14 cellular contexts compared by ENCODE assay signal in genomic region chr6:121830759-121831158, GRCh38.
DNase-seq lines count a peak whose midpoint lies in the region; ATAC-seq and TF ChIP-seq lines count a peak whose summit lies in the region.
"Had no signal": no experiment of that assay in that cellular context is flagged by ENCODE, and none has a peak within 500 bp of the region (broad histone marks: within the 10 kb centered on the region; RNA-seq: fewer than 3 reads in every experiment).

No MANE protein-coding gene starts in this region.

- H3K79me2 ChIP-seq in smooth muscle cell (ENCODE audit: low read depth), result no peaks in the 10 kb centered on the region

- no peak overlapping the region for H3K9ac ChIP-seq in smooth muscle cell (ENCODE audit: low read depth)
- H3K9ac ChIP-seq: BLaER1 had no signal

- H3K4me1 Mint-ChIP-seq in mesothelial cell of epicardium (peaks cover 13% of the 10 kb centered on the region), WTC11 (peaks cover 23% of the 10 kb centered on the region)

- H3K27me3 Mint-ChIP-seq in mesothelial cell of epicardium (ENCODE audit: low read depth) (no peaks in the 10 kb centered on the region), WTC11 (ENCODE audit: low read depth) (no peaks in the 10 kb centered on the region)

- H3K27me3 ChIP-seq in smooth muscle cell (ENCODE audit: low read depth), result no peaks in the 10 kb centered on the region
- H3K27me3 ChIP-seq: BLaER1 had no signal

- no peak overlapping the region for H3K4me3 Mint-ChIP-seq in mesothelial cell of epicardium
- H3K4me3 Mint-ChIP-seq in WTC11, result no peak overlapping the region

- H2AFZ ChIP-seq in smooth muscle cell (ENCODE audit: low read depth), result peak overlapping the region; percentile 3

- no peaks in the 10 kb centered on the region for H3F3A ChIP-seq in smooth muscle cell (ENCODE audit: low read depth)

- WGBS in smooth muscle cell (ENCODE audit: low lambda C conversion rate), result 89% methylated on average over 1 of the region's 1 CpG

- CTCF ChIA-PET in WTC11 (lab: Charles Lee), result interaction anchor here (0.6 to 1.2 kb wide), 2 partner anchors 18 to 430 kb away, joined by 3 to 7 read pairs; no protein-coding TSS in a partner anchor

- TF ChIP-seq CTCF in mesothelial cell of epicardium (IDR thresholded peaks at IDR 0.05; ENCODE audit: unreplicated experiment), result no peak
- no peak for TF ChIP-seq CTCF in smooth muscle cell (IDR thresholded peaks at IDR 0.05; ENCODE audit: borderline replicate concordance, insufficient read depth, poor library complexity, severe bottlenecking)
- no peak for TF ChIP-seq CTCF in WTC11 (IDR thresholded peaks at IDR 0.05)

- POLR2A ChIA-PET in WTC11 (lab: Charles Lee), result no interaction called here

- no peak overlapping the region for H3K4me2 ChIP-seq in smooth muscle cell
- H3K4me2 ChIP-seq: BLaER1 had no signal

- H3K4me3 ChIP-seq in smooth muscle cell, result no peak overlapping the region
- H3K4me3 ChIP-seq: BLaER1 had no signal

- H3K27ac Mint-ChIP-seq in mesothelial cell of epicardium, result peak overlapping the region; percentile 7
- H3K27ac Mint-ChIP-seq in WTC11, result no peak overlapping the region

- no peaks in the 10 kb centered on the region for H3K9me3 ChIP-seq in smooth muscle cell (replicated peaks; ENCODE audit: low read depth)
- H3K9me3 ChIP-seq: BLaER1 had no signal

- no peak overlapping the region for H3K27ac ChIP-seq in smooth muscle cell (ENCODE audit: low read depth)
- H3K27ac ChIP-seq: BLaER1 had no signal

- ATAC-seq in WTC11, result no peak

- peak; percentile 55 for DNase-seq in LHCN-M2 (ENCODE audit: low read depth)
- peak; percentile 63 for DNase-seq in fibroblast of peridontal ligament (ENCODE audit: extremely low read depth)
- no peak for DNase-seq in mesothelial cell of epicardium (ENCODE audit: low spot score in 2 of 2, unreplicated experiment in 2 of 2)
- no peak for DNase-seq in smooth muscle cell (lab: John Stamatoyannopoulos, UW; ENCODE audit: unreplicated experiment)
- DNase-seq in stimulated activated CD4-positive, alpha-beta T cell treated with anti-CD3 and anti-CD28 coated beads, Interleukin-2, amount 100 ng/mL, for 48 hours, result no peak
- DNase-seq in A172 (ENCODE audit: low spot score), result no peak
- DNase-seq in WTC11 (ENCODE audit: low spot score), result no peak
- no peak for DNase-seq in iPS-NIHi11 (ENCODE audit: low spot score)
- DNase-seq: H7, KG1, NCI-H1105, NCI-H1694 treated with DMSO at 0.1 percent for 48 hours, NCI-H446 had no signal

- H3K36me3 Mint-ChIP-seq in mesothelial cell of epicardium (no peaks in the 10 kb centered on the region), WTC11 (peaks cover 3% of the 10 kb centered on the region)

- H3K9me3 Mint-ChIP-seq in mesothelial cell of epicardium (peaks cover 8% of the 10 kb centered on the region), WTC11 (peaks cover 10% of the 10 kb centered on the region)

- no peaks in the 10 kb centered on the region for H3K4me1 ChIP-seq in smooth muscle cell (ENCODE audit: low read depth)
- H3K4me1 ChIP-seq: BLaER1 had no signal

- H4K20me1 ChIP-seq in smooth muscle cell (ENCODE audit: low read depth), result no peaks in the 10 kb centered on the region
- H4K20me1 ChIP-seq: BLaER1 had no signal

- no peaks in the 10 kb centered on the region for H3K36me3 ChIP-seq in smooth muscle cell (ENCODE audit: low read depth)
- H3K36me3 ChIP-seq: BLaER1 had no signal

TF ChIP-seq in WTC11, 78 proteins besides CTCF, POLR2A, EP300 and RAD21:
- TF ChIP-seq SMAD4 (CRISPR knock-in tag; IDR thresholded peaks at IDR 0.05), result no peak
- no peak for TF ChIP-seq ZNF396 (CRISPR knock-in tag; IDR thresholded peaks at IDR 0.05; ENCODE audit: borderline replicate concordance)
- no peak for TF ChIP-seq FOXJ3 (CRISPR knock-in tag; IDR thresholded peaks at IDR 0.05; ENCODE audit: borderline replicate concordance)
- TF ChIP-seq TEAD4 (CRISPR knock-in tag; IDR thresholded peaks at IDR 0.05), result no peak
- TF ChIP-seq, protein P1, sequence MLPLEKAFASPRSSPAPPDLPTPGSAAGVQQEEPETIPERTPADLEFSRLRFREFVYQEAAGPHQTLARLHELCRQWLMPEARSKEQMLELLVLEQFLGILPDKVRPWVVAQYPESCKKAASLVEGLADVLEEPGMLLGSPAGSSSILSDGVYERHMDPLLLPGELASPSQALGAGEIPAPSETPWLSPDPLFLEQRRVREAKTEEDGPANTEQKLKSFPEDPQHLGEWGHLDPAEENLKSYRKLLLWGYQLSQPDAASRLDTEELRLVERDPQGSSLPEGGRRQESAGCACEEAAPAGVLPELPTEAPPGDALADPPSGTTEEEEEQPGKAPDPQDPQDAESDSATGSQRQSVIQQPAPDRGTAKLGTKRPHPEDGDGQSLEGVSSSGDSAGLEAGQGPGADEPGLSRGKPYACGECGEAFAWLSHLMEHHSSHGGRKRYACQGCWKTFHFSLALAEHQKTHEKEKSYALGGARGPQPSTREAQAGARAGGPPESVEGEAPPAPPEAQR (CRISPR knock-in tag; IDR thresholded peaks at IDR 0.05), result no peak
- TF ChIP-seq, protein P2, sequence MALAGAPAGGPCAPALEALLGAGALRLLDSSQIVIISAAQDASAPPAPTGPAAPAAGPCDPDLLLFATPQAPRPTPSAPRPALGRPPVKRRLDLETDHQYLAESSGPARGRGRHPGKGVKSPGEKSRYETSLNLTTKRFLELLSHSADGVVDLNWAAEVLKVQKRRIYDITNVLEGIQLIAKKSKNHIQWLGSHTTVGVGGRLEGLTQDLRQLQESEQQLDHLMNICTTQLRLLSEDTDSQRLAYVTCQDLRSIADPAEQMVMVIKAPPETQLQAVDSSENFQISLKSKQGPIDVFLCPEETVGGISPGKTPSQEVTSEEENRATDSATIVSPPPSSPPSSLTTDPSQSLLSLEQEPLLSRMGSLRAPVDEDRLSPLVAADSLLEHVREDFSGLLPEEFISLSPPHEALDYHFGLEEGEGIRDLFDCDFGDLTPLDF (CRISPR knock-in tag; IDR thresholded peaks at IDR 0.05), result no peak
- TF ChIP-seq KAT7 (CRISPR knock-in tag; IDR thresholded peaks at IDR 0.05; ENCODE audit: borderline replicate concordance), result no peak
- TF ChIP-seq ZNF671 (CRISPR knock-in tag; IDR thresholded peaks at IDR 0.05), result no peak
- no peak for TF ChIP-seq GRHL2 (CRISPR knock-in tag; IDR thresholded peaks at IDR 0.05; ENCODE audit: insufficient replicate concordance, severe bottlenecking)
- no peak for TF ChIP-seq ZNF138 (CRISPR knock-in tag; conservative IDR thresholded peaks at IDR 0.05)
- TF ChIP-seq ZNF317 (CRISPR knock-in tag; IDR thresholded peaks at IDR 0.05; ENCODE audit: borderline replicate concordance, low read depth), result no peak

Comparison
In these comparisons a context has a peak if more than half of its experiments do, and no peak if none do; other contexts are left out.
1. DNase-seq: peak in LHCN-M2 (single experiment) and fibroblast of peridontal ligament (single experiment); none in mesothelial cell of epicardium (0 of 2), smooth muscle cell (single experiment), stimulated activated CD4-positive, alpha-beta T cell treated with anti-CD3 and anti-CD28 coated beads, Interleukin-2, amount 100 ng/mL, for 48 hours (0 of 2), A172 (single experiment), WTC11 (single experiment) and iPS-NIHi11 (single experiment).